Comparison of ENCODE assay signal across 8 cellular contexts in genomic region chr5:33441241-33441844, GRCh38. TPM values are rescaled to one million over a fixed set of nuclear protein-coding genes. Genes with fewer than 3 reads are reported as not detected.
DNase-seq lines count a peak whose midpoint lies in the region; ATAC-seq and TF ChIP-seq lines count a peak whose summit lies in the region.

No MANE protein-coding gene starts in this region.

- H3K9me3 ChIP-seq in HEK293 (ENCODE audit: control insufficient read depth, insufficient read depth, low read depth, low read length), result no peaks in the 10 kb centered on the region

- TF ChIP-seq CTCF in HEK293 (tag by site-specific recombination; IDR thresholded peaks at IDR 0.05), result no peak

- H3K27me3 Mint-ChIP-seq in activated CD4-positive, alpha-beta memory T cell treated with anti-CD3 and anti-CD28 coated beads for 36 hours, result no peaks in the 10 kb centered on the region

- H3K4me3 ChIP-seq in HEK293 (ENCODE audit: low read depth, low read length), result peak overlapping the region; percentile 73

- CTCF ChIA-PET in HEK293 (lab: Yijun Ruan, JAX), result interaction anchor here (1.1 kb wide), 1 partner anchor 529 kb away, joined by 5 read pairs; no protein-coding TSS in a partner anchor
- CTCF ChIA-PET in activated CD4-positive, alpha-beta memory T cell treated with anti-CD3 and anti-CD28 coated beads for 36 hours (lab: Charles Lee), result interaction anchor here (0.8 to 1.1 kb wide), 2 partner anchors 493 to 528 kb away, joined by 3 to 4 read pairs; no protein-coding TSS in a partner anchor

- H3K9me3 Mint-ChIP-seq in activated CD4-positive, alpha-beta memory T cell treated with anti-CD3 and anti-CD28 coated beads for 36 hours, result no peaks in the 10 kb centered on the region

- H3K4me1 ChIP-seq in HEK293 (ENCODE audit: control insufficient read depth, insufficient read depth, low read length), result peaks cover 5% of the 10 kb centered on the region

- intact Hi-C loops in activated CD4-positive, alpha-beta memory T cell treated with anti-CD3 and anti-CD28 coated beads for 36 hours (cut with micrococcal nuclease), result loop anchor here (2.0 to 5.0 kb wide), 6 partner anchors 81 to 1909 kb away; partner anchors contain the start of genes C5orf22, DROSHA and TTC23L

- peaks cover 20 to 24% of the 10 kb centered on the region in 2 experiments for H3K36me3 ChIP-seq in HEK293 (ENCODE audit: control insufficient read depth in 2 of 2, insufficient read depth in 1 of 2, low read length in 2 of 2)

- POLR2A ChIA-PET in HEK293 (lab: Yijun Ruan, JAX), result interaction anchor here (0.6 to 1.9 kb wide), 6 partner anchors 12 to 1363 kb away, joined by 3 to 8 read pairs (median 4); partner anchors contain the start of gene AMACR
- POLR2A ChIA-PET in activated CD4-positive, alpha-beta memory T cell treated with anti-CD3 and anti-CD28 coated beads for 36 hours (lab: Charles Lee), result interaction anchor here (1.1 to 1.7 kb wide), 3 partner anchors 8 to 35 kb away, joined by 3 to 4 read pairs (median 3); no protein-coding TSS in a partner anchor

- DNase-seq in EH (ENCODE audit: low read depth) (peak; percentile 48), NCI-H2227 treated with DMSO at 0.1 percent for 48 hours (lab: John Stamatoyannopoulos, UW) (peak; percentile 89), non-pigmented ciliary epithelial cell (ENCODE audit: low read depth) (peak; percentile 32)
- DNase-seq in activated CD4-positive, alpha-beta memory T cell treated with anti-CD3 and anti-CD28 coated beads for 36 hours, result peak; percentile 52

- peak overlapping the region; percentile 96 for H3K27ac ChIP-seq in HEK293 (ENCODE audit: extremely low read depth, low read depth, low read length)

- H3K4me3 Mint-ChIP-seq in activated CD4-positive, alpha-beta memory T cell treated with anti-CD3 and anti-CD28 coated beads for 36 hours, result no peak overlapping the region

- peaks cover 24% of the 10 kb centered on the region for H3K36me3 Mint-ChIP-seq in activated CD4-positive, alpha-beta memory T cell treated with anti-CD3 and anti-CD28 coated beads for 36 hours

- peaks cover 26% of the 10 kb centered on the region for H3K4me1 Mint-ChIP-seq in activated CD4-positive, alpha-beta memory T cell treated with anti-CD3 and anti-CD28 coated beads for 36 hours (ENCODE audit: low read depth)

- no peak overlapping the region for H3K27ac Mint-ChIP-seq in activated CD4-positive, alpha-beta memory T cell treated with anti-CD3 and anti-CD28 coated beads for 36 hours

- peak; percentile 42 for ATAC-seq in esophagus mucosa
- no peak for ATAC-seq in HG02798 (IDR thresholded peaks at IDR 0.05; ENCODE audit: poor library complexity, unreplicated experiment)
- no peak for ATAC-seq in HG02870 (IDR thresholded peaks at IDR 0.05; ENCODE audit: unreplicated experiment)

TF ChIP-seq in HEK293, 187 proteins besides CTCF, POLR2A, EP300 and RAD21 (continues in another document):
- no peak for TF ChIP-seq ZNF169 (tag by site-specific recombination; IDR thresholded peaks at IDR 0.05)
- peak; percentile 87 for TF ChIP-seq ZNF335 (tag by site-specific recombination; conservative IDR thresholded peaks at IDR 0.05)
- no peak for TF ChIP-seq AEBP2 (tag by site-specific recombination; IDR thresholded peaks at IDR 0.05; ENCODE audit: borderline replicate concordance)
- peak; percentile 41; the same call in 1 of the 2 replicates for TF ChIP-seq ZNF843 (tag by site-specific recombination; IDR thresholded peaks at IDR 0.05)
- 0 out of 2 replicates have a peak, but pooled peaks have one; percentile 5 for TF ChIP-seq ZXDB (tag by site-specific recombination; IDR thresholded peaks at IDR 0.05)
- TF ChIP-seq ZNF544 (tag by site-specific recombination; IDR thresholded peaks at IDR 0.05), result no peak
- no peak for TF ChIP-seq PATZ1 (tag by site-specific recombination; IDR thresholded peaks at IDR 0.05)
- no peak for TF ChIP-seq ZNF404 (tag by site-specific recombination; IDR thresholded peaks at IDR 0.05)
- no peak for TF ChIP-seq ZNF555 (tag by site-specific recombination; conservative IDR thresholded peaks at IDR 0.05)
- no peak; the same call in 1 of the 2 replicates for TF ChIP-seq ZNF423 (tag by site-specific recombination; IDR thresholded peaks at IDR 0.05)
- TF ChIP-seq SETDB1 (IDR thresholded peaks at IDR 0.05; ENCODE audit: insufficient read length, low read length), result no peak
- TF ChIP-seq MYNN (tag by site-specific recombination; IDR thresholded peaks at IDR 0.05; ENCODE audit: borderline replicate concordance), result 0 out of 2 replicates have a peak, but pooled peaks have one; percentile 22
- TF ChIP-seq MZF1 (tag by site-specific recombination; IDR thresholded peaks at IDR 0.05; ENCODE audit: borderline replicate concordance), result no peak
- no peak for TF ChIP-seq SP7 (tag by site-specific recombination; IDR thresholded peaks at IDR 0.05)
- TF ChIP-seq KLF1 (tag by site-specific recombination; IDR thresholded peaks at IDR 0.05), result no peak
- TF ChIP-seq ZBTB1 (tag by site-specific recombination; IDR thresholded peaks at IDR 0.05), result no peak
- 0 out of 2 replicates have a peak, but pooled peaks have one; percentile 1 for TF ChIP-seq ZFHX2 (tag by site-specific recombination; conservative IDR thresholded peaks at IDR 0.05)
- TF ChIP-seq ZBTB10 (tag by site-specific recombination; IDR thresholded peaks at IDR 0.05), result peak; percentile 81
- no peak for TF ChIP-seq ZNF292 (tag by site-specific recombination; IDR thresholded peaks at IDR 0.05; ENCODE audit: borderline replicate concordance, low read depth)
- 0 out of 2 replicates have a peak, but pooled peaks have one; percentile 2 for TF ChIP-seq KLF7 (tag by site-specific recombination; IDR thresholded peaks at IDR 0.05; ENCODE audit: borderline replicate concordance)
- no peak for TF ChIP-seq ZNF350 (tag by site-specific recombination; IDR thresholded peaks at IDR 0.05)
- TF ChIP-seq ZNF449 (tag by site-specific recombination; IDR thresholded peaks at IDR 0.05), result peak; percentile 30; the same call in 1 of the 2 replicates

RNA-seq across cellular contexts. Expression of gene TARS1, which starts 0.6 kb away (rescaled TPM):
- total RNA-seq in activated CD4-positive, alpha-beta memory T cell treated with anti-CD3 and anti-CD28 coated beads for 36 hours, result 100 to 1,000 TPM; 240 to 248 TPM
- 166 TPM for total RNA-seq in esophagus mucosa

Comparison
In these comparisons a context has a peak if more than half of its experiments do, and no peak if none do; other contexts are left out.
1. DNase-seq: peak in every context shown above with its lines; median percentile 89 in NCI-H2227 treated with DMSO at 0.1 percent for 48 hours; 52 in activated CD4-positive, alpha-beta memory T cell treated with anti-CD3 and anti-CD28 coated beads for 36 hours; 48 in EH; 32 in non-pigmented ciliary epithelial cell.